Comparison of ENCODE assay signal across 9 cellular contexts in the genomic region with DNA sequence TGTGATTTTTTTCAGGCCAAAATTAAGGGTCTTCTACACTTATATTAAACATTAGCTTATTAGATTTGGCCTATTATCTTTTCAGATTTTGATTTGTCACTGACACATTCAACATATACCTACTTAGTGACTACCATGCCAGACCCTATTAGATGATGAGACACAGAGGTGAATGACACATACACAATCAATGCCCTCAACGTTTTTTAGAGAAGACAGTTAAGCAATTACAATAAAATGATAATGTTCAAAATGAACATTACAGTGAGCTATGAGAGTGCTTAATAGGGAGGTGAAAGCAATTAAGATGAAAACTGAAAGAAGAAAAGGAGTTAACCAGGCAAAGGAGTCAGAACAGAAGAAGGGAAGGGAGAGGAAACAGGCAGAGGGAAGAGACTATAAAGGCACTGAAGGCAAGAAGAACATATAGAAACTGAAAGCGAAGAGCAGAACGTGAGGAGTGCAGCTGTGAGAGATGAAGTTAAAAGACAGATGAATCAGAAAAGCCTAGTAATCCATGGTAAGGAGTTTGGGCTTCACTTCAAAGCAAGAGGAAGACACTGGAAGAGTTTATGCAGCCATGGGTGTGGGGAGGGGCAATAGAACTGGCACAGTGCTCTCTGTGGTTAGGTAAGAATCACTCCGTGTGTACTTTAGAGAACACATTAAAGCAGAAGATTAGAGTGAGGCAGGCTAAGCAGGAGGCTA.
A peak's percentile ranks its signal among the peaks of the same experiment; 100 is the strongest.
DNase-seq lines count a peak whose midpoint lies in the region; ATAC-seq and TF ChIP-seq lines count a peak whose summit lies in the region.
"Had no signal": no experiment of that assay in that cellular context is flagged by ENCODE, and none has a peak within 500 bp of the region (broad histone marks: within the 10 kb centered on the region; RNA-seq: fewer than 3 reads in every experiment).

No MANE protein-coding gene starts in this region.

- WGBS in spleen, 5 donors = 37 to 55% (median 41%) methylated on average over 4 of the region's 4 CpGs

- no peaks in the 10 kb centered on the region for H3K27me3 ChIP-seq in spleen (replicated peaks in 1 of 7)

- no peak overlapping the region for H3K27ac Mint-ChIP-seq in activated CD4-positive, alpha-beta memory T cell treated with anti-CD3 and anti-CD28 coated beads for 36 hours
- H3K27ac Mint-ChIP-seq in activated CD4-positive, alpha-beta memory T cell treated with anti-CD3 and anti-CD28 coated beads, Interleukin-2, amount 10 ng/mL, durations not matched to agents 7 days and 5 days = no peak overlapping the region

- CTCF ChIA-PET in activated CD4-positive, alpha-beta memory T cell treated with anti-CD3 and anti-CD28 coated beads for 36 hours (lab: Charles Lee) = interaction anchor here (1.4 kb wide), 1 partner anchor 764 kb away, joined by 4 read pairs; no protein-coding TSS in a partner anchor
- CTCF ChIA-PET in activated CD4-positive, alpha-beta memory T cell treated with anti-CD3 and anti-CD28 coated beads, Interleukin-2, amount 10 ng/mL, durations not matched to agents 7 days and 5 days (lab: Charles Lee) = no interaction called here

- no peak for TF ChIP-seq CTCF in spleen (IDR thresholded peaks at IDR 0.05 in 8 of 11, conservative IDR thresholded peaks at IDR 0.05 in 3 of 11)

- H3K27me3 Mint-ChIP-seq in activated CD4-positive, alpha-beta memory T cell treated with anti-CD3 and anti-CD28 coated beads for 36 hours = no peaks in the 10 kb centered on the region
- H3K27me3 Mint-ChIP-seq in activated CD4-positive, alpha-beta memory T cell treated with anti-CD3 and anti-CD28 coated beads, Interleukin-2, amount 10 ng/mL, durations not matched to agents 7 days and 5 days = no peaks in the 10 kb centered on the region
- H3K27me3 Mint-ChIP-seq: central memory CD8-positive, alpha-beta T cell had no signal

- H3K4me3 Mint-ChIP-seq in activated CD4-positive, alpha-beta memory T cell treated with anti-CD3 and anti-CD28 coated beads for 36 hours = no peak overlapping the region
- no peak overlapping the region for H3K4me3 Mint-ChIP-seq in activated CD4-positive, alpha-beta memory T cell treated with anti-CD3 and anti-CD28 coated beads, Interleukin-2, amount 10 ng/mL, durations not matched to agents 7 days and 5 days
- H3K4me3 Mint-ChIP-seq: central memory CD8-positive, alpha-beta T cell had no signal

- H3K4me1 ChIP-seq in spleen = peaks cover 0 to 17% (median 9%) of the 10 kb centered on the region in 6 donors

- H3K4me1 Mint-ChIP-seq in activated CD4-positive, alpha-beta memory T cell treated with anti-CD3 and anti-CD28 coated beads for 36 hours (ENCODE audit: low read depth) = no peaks in the 10 kb centered on the region
- peaks cover 1% of the 10 kb centered on the region for H3K4me1 Mint-ChIP-seq in activated CD4-positive, alpha-beta memory T cell treated with anti-CD3 and anti-CD28 coated beads, Interleukin-2, amount 10 ng/mL, durations not matched to agents 7 days and 5 days

- no peaks in the 10 kb centered on the region for H3K36me3 Mint-ChIP-seq in activated CD4-positive, alpha-beta memory T cell treated with anti-CD3 and anti-CD28 coated beads for 36 hours
- H3K36me3 Mint-ChIP-seq in activated CD4-positive, alpha-beta memory T cell treated with anti-CD3 and anti-CD28 coated beads, Interleukin-2, amount 10 ng/mL, durations not matched to agents 7 days and 5 days (ENCODE audit: low read depth) = no peaks in the 10 kb centered on the region

- intact Hi-C loops in activated CD4-positive, alpha-beta memory T cell treated with anti-CD3 and anti-CD28 coated beads for 36 hours (cut with micrococcal nuclease) = loop anchor here (1.0 kb wide), 1 partner anchor 90 kb away; no protein-coding TSS in a partner anchor
- intact Hi-C loops in spleen (cut with DNase I; ENCODE audit: low total_unique reads) = no loop called here

- no peaks in the 10 kb centered on the region for H3K9me3 ChIP-seq in spleen

- no peak overlapping the region for H3K4me3 ChIP-seq in spleen

- H3K27ac ChIP-seq in spleen = peak overlapping the region in 3 of 8 donors; percentile 11 to 35 (median 19)

- POLR2A ChIA-PET in activated CD4-positive, alpha-beta memory T cell treated with anti-CD3 and anti-CD28 coated beads for 36 hours (lab: Charles Lee) = no interaction called here
- POLR2A ChIA-PET in activated CD4-positive, alpha-beta memory T cell treated with anti-CD3 and anti-CD28 coated beads, Interleukin-2, amount 10 ng/mL, durations not matched to agents 7 days and 5 days (lab: Charles Lee) = no interaction called here

- no peaks in the 10 kb centered on the region for H3K9me3 Mint-ChIP-seq in activated CD4-positive, alpha-beta memory T cell treated with anti-CD3 and anti-CD28 coated beads for 36 hours
- H3K9me3 Mint-ChIP-seq in activated CD4-positive, alpha-beta memory T cell treated with anti-CD3 and anti-CD28 coated beads, Interleukin-2, amount 10 ng/mL, durations not matched to agents 7 days and 5 days = no peaks in the 10 kb centered on the region
- H3K9me3 Mint-ChIP-seq: central memory CD8-positive, alpha-beta T cell had no signal

- peak; percentile 37 for DNase-seq in activated CD4-positive, alpha-beta memory T cell treated with anti-CD3 and anti-CD28 coated beads for 36 hours
- no peak for DNase-seq in activated CD4-positive, alpha-beta memory T cell treated with anti-CD3 and anti-CD28 coated beads, Interleukin-2, amount 10 ng/mL, durations not matched to agents 7 days and 5 days
- DNase-seq in NOMO-1 treated with DMSO at 0.1 percent for 48 hours (lab: John Stamatoyannopoulos, UW; ENCODE audit: unreplicated experiment) (peak; percentile 56), fibroblast of gingiva (ENCODE audit: low read depth) (peak; percentile 56), dermis blood vessel endothelial cell (no peak), spleen (no peak)
- no peak for DNase-seq in effector CD8-positive, alpha-beta T cell (lab: John Stamatoyannopoulos, UW)

- TF ChIP-seq POLR2A in spleen (IDR thresholded peaks at IDR 0.05) = no peak

- ATAC-seq in HG02759 (IDR thresholded peaks at IDR 0.05; ENCODE audit: unreplicated experiment) = peak; percentile 91

- peaks cover 0 to 4% (median 0%) of the 10 kb centered on the region in 6 donors for H3K36me3 ChIP-seq in spleen

Comparison
In these comparisons a context has a peak if more than half of its experiments do, and no peak if none do; other contexts are left out.
1. DNase-seq: peak in activated CD4-positive, alpha-beta memory T cell treated with anti-CD3 and anti-CD28 coated beads for 36 hours (single experiment), NOMO-1 treated with DMSO at 0.1 percent for 48 hours (single experiment) and fibroblast of gingiva (single experiment); none in activated CD4-positive, alpha-beta memory T cell treated with anti-CD3 and anti-CD28 coated beads, Interleukin-2, amount 10 ng/mL, durations not matched to agents 7 days and 5 days (single experiment), effector CD8-positive, alpha-beta T cell (single experiment), dermis blood vessel endothelial cell (single experiment) and spleen (single experiment).